In genomic region chrX:128460835-128461234, GRCh38 we compare ENCODE assay signal across 16 cellular contexts.
DNase-seq lines count a peak whose midpoint lies in the region; FAIRE-seq and TF ChIP-seq lines count a peak whose summit lies in the region.
"Had no signal": no experiment of that assay in that cellular context is flagged by ENCODE, and none has a peak within 500 bp of the region (broad histone marks: within the 10 kb centered on the region; RNA-seq: fewer than 3 reads in every experiment).

No MANE protein-coding gene starts in this region.

- no peak for FAIRE-seq in RCC 7860 (lab: Jason Lieb, UNC)
- FAIRE-seq: endometrium, K562 had no signal

- H3K4me3 ChIP-seq in A673 (ENCODE audit: low read depth, low read length, poor library complexity, severe bottlenecking) (no peak overlapping the region), iPS DF 6.9 (ENCODE audit: low read length) (no peak overlapping the region)
- H3K4me3 ChIP-seq: gastrocnemius medialis, K562 had no signal

- CTCF ChIA-PET in A673 (lab: Charles Lee) = no interaction called here

- no peak overlapping the region for H3K27ac ChIP-seq in A673 (ENCODE audit: low read depth, low read length, poor library complexity, severe bottlenecking)
- no peak overlapping the region for H3K27ac ChIP-seq in iPS DF 6.9 (ENCODE audit: low read length)
- H3K27ac ChIP-seq: gastrocnemius medialis had no signal

- no peaks in the 10 kb centered on the region for H3K36me3 ChIP-seq in A673 (ENCODE audit: insufficient read depth, low read length, poor library complexity, severe bottlenecking)
- H3K36me3 ChIP-seq in iPS DF 6.9 (ENCODE audit: control insufficient read depth, insufficient read depth, low read length) = no peaks in the 10 kb centered on the region
- H3K36me3 ChIP-seq: gastrocnemius medialis had no signal

- H3K27me3 ChIP-seq in A673 (replicated peaks; ENCODE audit: insufficient read depth, low read depth, low read length, poor library complexity) (no peaks in the 10 kb centered on the region), iPS DF 6.9 (ENCODE audit: control insufficient read depth, insufficient read depth, low read length) (no peaks in the 10 kb centered on the region)
- H3K27me3 ChIP-seq: gastrocnemius medialis had no signal

- POLR2A ChIA-PET in A673 (lab: Charles Lee; ENCODE audit: low non-redundant PET) = no interaction called here

- H3K4me1 ChIP-seq in A673 (ENCODE audit: insufficient read depth, low read length, poor library complexity, severe bottlenecking) (no peaks in the 10 kb centered on the region), iPS DF 6.9 (ENCODE audit: control insufficient read depth, insufficient read depth, low read length) (no peaks in the 10 kb centered on the region)
- H3K4me1 ChIP-seq: gastrocnemius medialis had no signal

- peak; percentile 49 for TF ChIP-seq CTCF in A673 (conservative IDR thresholded peaks at IDR 0.05; ENCODE audit: low read depth, low read length)

- no CpG with 5 or more reads among the region's 6 CpGs for WGBS in iPS DF 6.9 (ENCODE audit: insufficient coverage, insufficient read length)

- H3K9me3 ChIP-seq in A673 (ENCODE audit: low read depth, low read length, poor library complexity, severe bottlenecking) (no peaks in the 10 kb centered on the region), iPS DF 6.9 (ENCODE audit: control insufficient read depth, insufficient read depth, low read length) (no peaks in the 10 kb centered on the region)
- H3K9me3 ChIP-seq: gastrocnemius medialis had no signal

- peak; percentile 27 for DNase-seq in A673 (ENCODE audit: low spot score)
- DNase-seq in HT-29 (ENCODE audit: low spot score) = peak; percentile 59
- peak; percentile 3 for DNase-seq in RCC 7860 (ENCODE audit: low spot score)
- peak; percentile 0 for DNase-seq in iPS DF 6.9 (ENCODE audit: low read depth, low spot score)
- DNase-seq in medulla oblongata (ENCODE audit: extremely low spot score) = no peak
- DNase-seq in stimulated activated CD4-positive, alpha-beta T cell treated with anti-CD3 and anti-CD28 coated beads, Interleukin-4, amount 100 ng/mL, for 24 hours = no peak
- DNase-seq in stimulated activated CD4-positive, alpha-beta T cell treated with anti-CD3 and anti-CD28 coated beads, Interleukin-4, amount 100 ng/mL, for 4 hours = no peak
- no peak for DNase-seq in mesenteric fat pad (ENCODE audit: low spot score)
- DNase-seq: AML-193; DMS79 treated with DMSO at 0.1 percent for 48 hours; gastrocnemius medialis; NCI-H2029; stimulated activated CD4-positive, alpha-beta T cell treated with anti-CD3 and anti-CD28 coated beads, Interleukin-15, amount 100 ng/mL, for 24 hours; T-helper 1 cell had no signal

- BruUV-seq in A673 (replicated peaks; lab: Mats Ljungman, UMichigan) = no TSS peak

- intact Hi-C loops in A673 (cut with micrococcal nuclease; ENCODE audit: unreplicated experiment) = no loop called here

Comparison
In these comparisons a context has a peak if more than half of its experiments do, and no peak if none do; other contexts are left out.
1. DNase-seq: peak in A673 (single experiment), HT-29 (single experiment), RCC 7860 (single experiment) and iPS DF 6.9 (single experiment); none in medulla oblongata (single experiment), stimulated activated CD4-positive, alpha-beta T cell treated with anti-CD3 and anti-CD28 coated beads, Interleukin-4, amount 100 ng/mL, for 24 hours (single experiment), stimulated activated CD4-positive, alpha-beta T cell treated with anti-CD3 and anti-CD28 coated beads, Interleukin-4, amount 100 ng/mL, for 4 hours (0 of 2) and mesenteric fat pad (single experiment).